ENCODE assay signal across 10 cellular contexts in the genomic region with DNA sequence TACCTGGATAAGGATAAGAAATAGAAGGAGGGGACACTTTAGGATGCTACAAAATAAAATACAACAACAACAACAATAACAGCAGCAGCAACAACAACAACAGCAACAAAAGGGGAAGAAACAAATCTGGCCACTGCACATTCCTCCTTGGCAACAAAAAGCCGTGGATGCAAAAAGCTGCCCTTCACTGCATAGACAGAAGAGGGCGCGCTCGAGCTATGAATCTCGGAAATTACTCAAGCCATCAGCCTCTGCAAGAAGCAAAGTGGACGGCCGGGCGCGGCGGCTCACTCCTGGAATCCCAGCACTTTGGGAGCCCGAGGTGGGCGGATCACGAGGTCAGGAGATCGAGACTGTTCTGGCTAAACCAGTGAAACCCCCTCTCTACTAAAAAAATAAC. TPM values are rescaled to one million over a fixed set of nuclear protein-coding genes. Genes with fewer than 3 reads are reported as not detected.
DNase-seq lines count a peak whose midpoint lies in the region; ATAC-seq and TF ChIP-seq lines count a peak whose summit lies in the region.
"Not testable (repeated sequence)": the region's sequence is repeated elsewhere in the genome, so short reads cannot be mapped to it uniquely, and the experiment has no call there.
"Had no signal": no experiment of that assay in that cellular context is flagged by ENCODE, and none has a peak within 500 bp of the region (broad histone marks: within the 10 kb centered on the region; RNA-seq: fewer than 3 reads in every experiment).

No MANE protein-coding gene starts in this region.

- intact Hi-C loops in breast epithelium (cut with DNase I; ENCODE audit: low total_unique reads); left lung (cut with DNase I); posterior vena cava (cut with DNase I); transverse colon (cut with DNase I; ENCODE audit: low total_unique reads): not testable (repeated sequence)

- not testable (repeated sequence) for TF ChIP-seq EP300 in transverse colon (IDR thresholded peaks at IDR 0.05; ENCODE audit: low read depth)

- not testable (repeated sequence) for H3K36me3 ChIP-seq in breast epithelium, left lung, transverse colon

- in situ Hi-C loops in transverse colon (cut with MboI; ENCODE audit: low pct_ligation_motif_present in 1 of 4, low pct_unique_long_range_greater_than_20kb in 1 of 4, low sequenced_read_pairs in 3 of 4) = not testable (repeated sequence)

- DNase-seq in GM20000 (ENCODE audit: low spot score) = not testable (repeated sequence)
- peak; percentile 50 for DNase-seq in activated CD4-positive, CD25-positive, alpha-beta regulatory T cell treated with anti-CD3 and anti-CD28 coated beads, Interleukin-2, amount 50 U/mL, for 16 hours (ENCODE audit: low read depth, low spot score)
- DNase-seq in activated T-cell treated with anti-CD3 and anti-CD28 coated beads, Interleukin-2, amount 50 U/mL, for 1 hour = peak; percentile 69
- DNase-seq in breast epithelium (ENCODE audit: low spot score in 2 of 2) (peak; percentile 82 to 84), left lung (peak; percentile 49 to 52), posterior vena cava (ENCODE audit: low spot score) (peak; percentile 91), transverse colon (peak; percentile 88)
- DNase-seq in stimulated activated CD4-positive, alpha-beta T cell treated with anti-CD3 and anti-CD28 coated beads, TNF-alpha, amount 100 ng/mL, for 48 hours (ENCODE audit: low read depth in 3 of 3) = peak in 2 of 3 donors; percentile 55 to 65

- not testable (repeated sequence) for H3K27me3 ChIP-seq in breast epithelium, left lung, transverse colon

- H3K9me3 ChIP-seq in breast epithelium, left lung, transverse colon: not testable (repeated sequence)

- H3K27ac ChIP-seq in breast epithelium, left lung, transverse colon: not testable (repeated sequence)

- TF ChIP-seq CTCF in GM20000 (IDR thresholded peaks at IDR 0.05; ENCODE audit: extremely low read depth, missing control alignments) (peak; percentile 59), left lung (IDR thresholded peaks at IDR 0.05) (peak; percentile 45 to 57), transverse colon (IDR thresholded peaks at IDR 0.05) (peak in 3 of 5 experiments; percentile 58 to 69 (median 59))
- TF ChIP-seq CTCF in breast epithelium (IDR thresholded peaks at IDR 0.05) = not testable (repeated sequence)

- ATAC-seq in left lung = not testable (repeated sequence)

- not testable (repeated sequence) for TF ChIP-seq POLR2A in breast epithelium (IDR thresholded peaks at IDR 0.05); transverse colon (IDR thresholded peaks at IDR 0.05)

- 0% methylated on average over 5 of the region's 14 CpGs; no CpG with 5 or more reads in 1 of the 2 donors for WGBS in transverse colon (ENCODE audit: low coverage in 1 of 2), 2 donors

- H3K4me3 ChIP-seq in breast epithelium, left lung, transverse colon: not testable (repeated sequence)

- not testable (repeated sequence) for H3K4me1 ChIP-seq in breast epithelium, left lung, transverse colon

RNA-seq across cellular contexts. Expression of gene SULT2A1, which starts 23.2 kb away (rescaled TPM):
- total RNA-seq in breast epithelium = not detected
- total RNA-seq in left lung = not detected
- not detected for total RNA-seq in posterior vena cava
- total RNA-seq in transverse colon = under 1 TPM in 2 of 4 donors, not detected in 2; 0.32 to 0.96 TPM
- total RNA-seq: HT-29 had no signal

RNA-seq across cellular contexts. Expression of gene TPRX2, which starts 50.3 kb away (rescaled TPM):
- not detected for total RNA-seq in breast epithelium
- not detected for total RNA-seq in left lung
- total RNA-seq in posterior vena cava = not detected
- total RNA-seq in transverse colon = not detected
- total RNA-seq: HT-29, liver had no signal
